ENCODE assay signal across 1 cellular context in genomic region chr6:2873643-2874042, GRCh38.
TF ChIP-seq lines count a peak whose summit lies in the region.

No MANE protein-coding gene starts in this region.

TF ChIP-seq in K562, 482 proteins besides CTCF, POLR2A, EP300 and RAD21:
- TF ChIP-seq KLF16 (IDR thresholded peaks at IDR 0.05): no peak
- no peak for TF ChIP-seq ZKSCAN8 (CRISPR knock-in tag; IDR thresholded peaks at IDR 0.05)
- no peak for TF ChIP-seq MCM3 (IDR thresholded peaks at IDR 0.05)
- TF ChIP-seq E2F3 (CRISPR knock-in tag; IDR thresholded peaks at IDR 0.05): no peak
TF ChIP-seq in K562: peak in this region for 0.
